ENCODE assay signal across 8 cellular contexts in the genomic region with DNA sequence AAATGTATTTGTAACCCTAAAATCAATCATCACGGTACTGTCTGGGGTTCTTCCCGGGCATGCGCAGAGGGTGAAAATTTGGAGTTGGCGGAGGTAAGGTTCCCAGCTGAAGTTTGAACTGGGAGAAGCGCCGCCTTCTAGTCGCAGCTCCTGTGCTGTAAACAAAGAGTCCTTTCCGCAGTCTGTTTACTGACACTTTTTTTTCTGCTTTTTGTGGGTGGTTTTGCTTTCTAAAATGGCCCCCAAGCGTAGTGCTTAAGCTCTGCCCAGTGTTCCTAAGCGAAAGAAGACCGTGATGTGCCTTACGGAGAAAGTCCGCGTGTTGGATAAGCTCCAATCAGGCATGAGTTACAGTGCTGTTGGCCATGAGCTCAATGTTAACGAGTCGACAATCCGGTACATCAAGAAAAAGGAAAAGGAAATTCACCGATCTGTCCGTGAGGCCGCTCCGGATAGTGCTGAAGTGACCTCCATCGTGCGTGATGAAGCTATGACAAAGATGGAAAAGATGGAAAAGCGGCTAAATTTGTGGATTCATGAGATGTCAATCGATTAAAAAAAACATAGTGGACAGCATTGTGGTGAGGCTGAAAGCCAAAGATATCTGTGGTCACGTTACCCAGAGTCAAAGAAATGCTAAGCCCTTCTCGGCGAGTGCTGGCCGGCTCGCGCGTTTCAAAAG. TPM values are rescaled to one million over a fixed set of nuclear protein-coding genes. Genes with fewer than 3 reads are reported as not detected.
A peak's percentile ranks its signal among the peaks of the same experiment; 100 is the strongest.
DNase-seq lines count a peak whose midpoint lies in the region; ATAC-seq and TF ChIP-seq lines count a peak whose summit lies in the region.

No MANE protein-coding gene starts in this region.

- H3K79me1 ChIP-seq in mesendoderm (ENCODE audit: low read length), result peaks cover 2% of the 10 kb centered on the region

- H2BK120ac ChIP-seq in mesendoderm (ENCODE audit: low read depth, low read length), result no peak overlapping the region

- H2BK15ac ChIP-seq in mesendoderm (replicated peaks; ENCODE audit: low read depth), result no peak overlapping the region

- H3K9me3 ChIP-seq in endodermal cell (ENCODE audit: control insufficient read depth, low read length) (no peaks in the 10 kb centered on the region), thoracic aorta (no peaks in the 10 kb centered on the region)

- H3K4me3 Mint-ChIP-seq in endodermal cell, result peak overlapping the region; percentile 64

- no peak overlapping the region for H4K5ac ChIP-seq in mesendoderm (ENCODE audit: low read length)

- H3K56ac ChIP-seq in mesendoderm (ENCODE audit: low read length), result peak overlapping the region; percentile 79

- DNase-seq in Ammon's horn (ENCODE audit: low spot score) (peak; percentile 74), NCI-H1436 (lab: John Stamatoyannopoulos, UW) (peak; percentile 72), T-helper 9 cell (peak; percentile 3), endodermal cell (peak; percentile 91), mesendoderm (peak; percentile 96), thoracic aorta (ENCODE audit: low spot score) (peak; percentile 46)

- no peak overlapping the region for H2AK5ac ChIP-seq in mesendoderm (ENCODE audit: low read length)

- H3K23ac ChIP-seq in mesendoderm (ENCODE audit: low read length), result no peak overlapping the region

- WGBS in endodermal cell (ENCODE audit: insufficient coverage in 1 of 2, insufficient read length in 1 of 2), 2 experiments, result 10 to 27% methylated on average over 28 to 32 of the region's 32 CpGs
- no CpG with 5 or more reads among the region's 32 CpGs for WGBS in mesendoderm (ENCODE audit: extremely low coverage, insufficient coverage, low lambda C conversion rate)

- H3K4me2 ChIP-seq in mesendoderm (ENCODE audit: low read length), result peak overlapping the region; percentile 74

- H2BK5ac ChIP-seq in mesendoderm (ENCODE audit: low read length), result no peak overlapping the region

- no peaks in the 10 kb centered on the region for H3K4me1 ChIP-seq in endodermal cell (ENCODE audit: control insufficient read depth, insufficient read depth, low read length)
- H3K4me1 ChIP-seq in mesendoderm (ENCODE audit: control insufficient read depth, low read depth, low read length), result peaks cover 3% of the 10 kb centered on the region
- H3K4me1 ChIP-seq in thoracic aorta (ENCODE audit: control insufficient read depth in 1 of 2, low read depth in 2 of 2), result peaks cover 2 to 25% of the 10 kb centered on the region in 2 donors

- H3K27me3 ChIP-seq in endodermal cell (ENCODE audit: control insufficient read depth, insufficient read depth, low read length, poor library complexity, severe bottlenecking), result no peaks in the 10 kb centered on the region
- H3K27me3 ChIP-seq in mesendoderm (ENCODE audit: insufficient read depth, low read length, poor library complexity), result no peaks in the 10 kb centered on the region
- no peaks in the 10 kb centered on the region for H3K27me3 ChIP-seq in thoracic aorta (replicated peaks; ENCODE audit: insufficient read depth)

- H3K27ac Mint-ChIP-seq in endodermal cell, result peak overlapping the region; percentile 96

- H3K36me3 ChIP-seq in endodermal cell (ENCODE audit: control insufficient read depth, insufficient read depth, low read length) (no peaks in the 10 kb centered on the region), mesendoderm (ENCODE audit: control insufficient read depth, insufficient read depth, low read length) (no peaks in the 10 kb centered on the region), thoracic aorta (no peaks in the 10 kb centered on the region)

- peak overlapping the region; percentile 93 for H3K4me3 ChIP-seq in endodermal cell (ENCODE audit: low read length)
- H3K4me3 ChIP-seq in mesendoderm (ENCODE audit: low read length), result peak overlapping the region; percentile 4
- peak overlapping the region; percentile 88 for H3K4me3 ChIP-seq in thoracic aorta

- H3K4me1 Mint-ChIP-seq in endodermal cell, result peaks cover 14% of the 10 kb centered on the region

- H3K9ac ChIP-seq in endodermal cell (ENCODE audit: extremely low read depth, low read length, poor library complexity, severe bottlenecking), result peak overlapping the region; percentile 93
- H3K9ac ChIP-seq in mesendoderm (ENCODE audit: low read length), result peak overlapping the region; percentile 56

- peak overlapping the region; percentile 70 for H3K27ac ChIP-seq in endodermal cell (ENCODE audit: low read depth, low read length)
- peak overlapping the region; percentile 1 for H3K27ac ChIP-seq in mesendoderm (ENCODE audit: low read depth, low read length)
- peak overlapping the region; percentile 98 for H3K27ac ChIP-seq in thoracic aorta

- TF ChIP-seq CTCF in endodermal cell (conservative IDR thresholded peaks at IDR 0.05) (no peak), thoracic aorta (IDR thresholded peaks at IDR 0.05) (no peak)

- peaks cover 3% of the 10 kb centered on the region for H3K9me3 Mint-ChIP-seq in endodermal cell

- H3K36me3 Mint-ChIP-seq in endodermal cell (ENCODE audit: low read depth), result peaks cover 18% of the 10 kb centered on the region

- H3K18ac ChIP-seq in mesendoderm (ENCODE audit: low read length), result no peak overlapping the region

- H3K79me2 ChIP-seq in mesendoderm (ENCODE audit: control insufficient read depth, insufficient read depth, low read length), result peaks cover 16% of the 10 kb centered on the region

- no peak overlapping the region for H3K4ac ChIP-seq in mesendoderm (ENCODE audit: low read depth, low read length)

- peaks cover 4% of the 10 kb centered on the region for H3K27me3 Mint-ChIP-seq in endodermal cell (ENCODE audit: insufficient read depth)

- H4K8ac ChIP-seq in mesendoderm (ENCODE audit: low read depth, low read length), result no peak overlapping the region

- ATAC-seq in GM18502 (IDR thresholded peaks at IDR 0.05; ENCODE audit: poor library complexity, unreplicated experiment), result peak; percentile 77
- peak; percentile 75 for ATAC-seq in HG02870 (IDR thresholded peaks at IDR 0.05; ENCODE audit: unreplicated experiment)
- peak; percentile 82 for ATAC-seq in thoracic aorta (ENCODE audit: insufficient number of reproducible peaks, low FRiP score, low read depth)

RNA-seq across cellular contexts. Expression of gene CFDP1, which starts 0.6 kb away (rescaled TPM):
- total RNA-seq in endodermal cell (100 to 1,000 TPM in 1 of 2 donors, 10 to 100 TPM in 1; 88.7 to 117 TPM), thoracic aorta (10 to 100 TPM; 31.1 to 84.7 TPM)
- polyA plus RNA-seq in endodermal cell (2013, experiment 1 of 2), result 105 TPM
- 101 TPM for polyA plus RNA-seq in endodermal cell (2013, experiment 2 of 2)
- polyA plus RNA-seq in mesendoderm (2013, experiment 1 of 2), result 101 TPM
- 104 TPM for polyA plus RNA-seq in mesendoderm (2013, experiment 2 of 2)

RNA-seq across cellular contexts. Expression of gene TMEM170A, which starts 30.6 kb away (rescaled TPM):
- total RNA-seq in endodermal cell, result 10 to 100 TPM; 72.7 to 74.8 TPM
- polyA plus RNA-seq in endodermal cell (2013, experiment 1 of 2), result 36.0 TPM
- polyA plus RNA-seq in endodermal cell (2013, experiment 2 of 2), result 28.7 TPM
- polyA plus RNA-seq in mesendoderm (2013, experiment 1 of 2), result 25.7 TPM
- polyA plus RNA-seq in mesendoderm (2013, experiment 2 of 2), result 26.3 TPM
- total RNA-seq in thoracic aorta, result 10 to 100 TPM; 11.6 to 29.6 TPM

Comparison
In these comparisons a context has a peak if more than half of its experiments do, and no peak if none do; other contexts are left out.
1. Peak in every context shown above with its lines: DNase-seq, ATAC-seq, H3K4me3 ChIP-seq and H3K27ac ChIP-seq.
2. DNase-seq: peak in every context shown above with its lines; median percentile 96 in mesendoderm; 91 in endodermal cell; 74 in Ammon's horn; 72 in NCI-H1436; 46 in thoracic aorta; 3 in T-helper 9 cell.
3. H3K27ac ChIP-seq: peak in every context shown above with its lines; median percentile 98 in thoracic aorta; 70 in endodermal cell; 1 in mesendoderm.
4. H3K4me3 ChIP-seq: peak in every context shown above with its lines; median percentile 93 in endodermal cell; 88 in thoracic aorta; 4 in mesendoderm.